30 cellular contexts compared by ENCODE assay signal in genomic region chr9:71670121-71670520, GRCh38.
A peak's percentile ranks its signal among the peaks of the same experiment; 100 is the strongest.
DNase-seq lines count a peak whose midpoint lies in the region; ATAC-seq, FAIRE-seq and TF ChIP-seq lines count a peak whose summit lies in the region.
"Had no signal": no experiment of that assay in that cellular context is flagged by ENCODE, and none has a peak within 500 bp of the region (broad histone marks: within the 10 kb centered on the region; RNA-seq: fewer than 3 reads in every experiment).

No MANE protein-coding gene starts in this region.

- peaks cover 0 to 2% (median 0%) of the 10 kb centered on the region in 4 experiments; a peak in 2 of 7 replicates for H3K4me1 ChIP-seq in H1 (replicated peaks in 1 of 4; ENCODE audit: control insufficient read depth in 3 of 4, insufficient read depth in 4 of 4, low read length in 3 of 4)

- H3K56ac ChIP-seq in H1 (replicated peaks; ENCODE audit: insufficient read length, low read depth, low read length) = no peak overlapping the region

- H3K36me3 ChIP-seq in H1 (ENCODE audit: control insufficient read depth in 2 of 4, insufficient read depth in 4 of 4, low read length in 3 of 4) = no peaks in the 10 kb centered on the region
- H3K36me3 ChIP-seq: SJSA1 had no signal

- no peak for FAIRE-seq in H1 (lab: Jason Lieb, UNC)

- CTCF ChIA-PET in Calu3 (lab: Charles Lee) = no interaction called here
- CTCF ChIA-PET in H1 (lab: Charles Lee; ENCODE audit: partially characterized antibody) = interaction anchor here (0.6 to 1.6 kb wide), 5 partner anchors 12 to 420 kb away, joined by 3 to 6 read pairs (median 4); no protein-coding TSS in a partner anchor

- H3K23me2 ChIP-seq in H1 (ENCODE audit: low read depth, low read length) = no peaks in the 10 kb centered on the region

- H3K27ac ChIP-seq in H1 (ENCODE audit: low read depth, low read length) = no peak overlapping the region
- H3K27ac ChIP-seq: HL-60, SJSA1 had no signal

- H4K8ac ChIP-seq in H1 (ENCODE audit: extremely low read depth, insufficient read depth, low read length) = no peak overlapping the region

- H3K9ac ChIP-seq in H1 (replicated peaks in 1 of 4; ENCODE audit: extremely low read depth in 1 of 4, low read depth in 3 of 4, low read length in 3 of 4) = no peak overlapping the region

- H3K9me3 Mint-ChIP-seq in Calu3 (ENCODE audit: low read depth, unreplicated experiment) = no peaks in the 10 kb centered on the region
- H3K9me3 Mint-ChIP-seq: activated CD4-positive, alpha-beta memory T cell treated with anti-CD3 and anti-CD28 coated beads, Interleukin-2, amount 10 ng/mL, durations not matched to agents 7 days and 5 days; activated naive CD8-positive, alpha-beta T cell treated with anti-CD3 and anti-CD28 coated beads, Interleukin-2, amount 50 U/mL, for 24 hours; nephron; stimulated activated effector memory CD8-positive, alpha-beta T cell treated with anti-CD3 and anti-CD28 coated beads, Interleukin-12 subunit alpha, Interleukin-12 subunit beta, amount 100 ng/mL, for 72 hours had no signal

- peaks cover 19% of the 10 kb centered on the region for H3K36me3 Mint-ChIP-seq in Calu3 (ENCODE audit: insufficient read depth, unreplicated experiment)
- H3K36me3 Mint-ChIP-seq: stimulated activated effector memory CD8-positive, alpha-beta T cell treated with anti-CD3 and anti-CD28 coated beads, Interleukin-12 subunit alpha, Interleukin-12 subunit beta, amount 100 ng/mL, for 72 hours; type B pancreatic cell had no signal

- H2AK5ac ChIP-seq in H1 (ENCODE audit: low read depth, low read length) = no peak overlapping the region

- H2AFZ ChIP-seq in H1 (ENCODE audit: low read length) = 0 out of 2 replicates have a peak overlapping the region, but pooled peaks have one; percentile 5

- DNase-seq in Calu3 (no peak), H1 (ENCODE audit: low read depth in 1 of 2, low spot score in 2 of 2) (no peak), D341Med (ENCODE audit: low spot score) (no peak), mucosa of gallbladder (ENCODE audit: low spot score) (no peak), cerebellar nuclear complex (lab: John Stamatoyannopoulos, UW) (no peak)
- DNase-seq in central memory CD4-positive, alpha-beta T cell = no peak
- DNase-seq: 8988T; activated CD4-positive, alpha-beta memory T cell treated with anti-CD3 and anti-CD28 coated beads, Interleukin-2, amount 10 ng/mL, durations not matched to agents 7 days and 5 days; activated CD8-positive, alpha-beta memory T cell treated with anti-CD3 and anti-CD28 coated beads, Interleukin-2, amount 50 U/mL, for 4 hours; activated naive CD4-positive, alpha-beta T cell; activated naive CD8-positive, alpha-beta T cell treated with anti-CD3 and anti-CD28 coated beads, Interleukin-2, amount 50 U/mL, for 24 hours; C1 segment of cervical spinal cord; DND-41; erythroblast; GF-D8; left colon; MM.1S; mucosa of descending colon; NCI-H1417 treated with DMSO at 0.1 percent for 48 hours; NCI-H2081 treated with DMSO at 0.1 percent for 48 hours; NCI-H345; NCI-H748 treated with DMSO at 0.1 percent for 48 hours; T-helper 9 cell had no signal

- POLR2A ChIA-PET in H1 (lab: Charles Lee; ENCODE audit: partially characterized antibody) = no interaction called here

- no peak for TF ChIP-seq RAD21 in H1 (IDR thresholded peaks at IDR 0.05 in 1 of 2, conservative IDR thresholded peaks at IDR 0.05 in 1 of 2; ENCODE audit: low read depth in 2 of 2, low read length in 2 of 2)

- no peak overlapping the region for H2BK20ac ChIP-seq in H1 (ENCODE audit: low read length)

- no peak overlapping the region for H4K91ac ChIP-seq in H1 (replicated peaks; ENCODE audit: insufficient read length, low read length)

- ATAC-seq in GM19468 (IDR thresholded peaks at IDR 0.05; ENCODE audit: extremely low read depth, unreplicated experiment) = peak; percentile 52
- peak; percentile 80 for ATAC-seq in HG03175 (IDR thresholded peaks at IDR 0.05; ENCODE audit: unreplicated experiment)
- ATAC-seq: activated naive CD8-positive, alpha-beta T cell treated with anti-CD3 and anti-CD28 coated beads, Interleukin-2, amount 50 U/mL, for 24 hours; stimulated activated effector memory CD8-positive, alpha-beta T cell treated with anti-CD3 and anti-CD28 coated beads, Interleukin-12 subunit alpha, Interleukin-12 subunit beta, amount 100 ng/mL, for 72 hours had no signal

- H4K20me1 ChIP-seq in H1 (replicated peaks in 1 of 2; ENCODE audit: control insufficient read depth in 1 of 2, insufficient read depth in 2 of 2, low read length in 2 of 2) = no peaks in the 10 kb centered on the region

- H2BK12ac ChIP-seq in H1 (ENCODE audit: low read depth, low read length) = no peak overlapping the region

- no peak overlapping the region for H2BK5ac ChIP-seq in H1 (ENCODE audit: low read depth, low read length)

- intact Hi-C loops in Calu3 (cut with micrococcal nuclease; ENCODE audit: unreplicated experiment) = no loop called here

- no peak for TF ChIP-seq POLR2A in H1 (IDR thresholded peaks at IDR 0.05; ENCODE audit: control extremely low read depth in 1 of 2, low read depth in 2 of 2, low read length in 2 of 2)

- H3K79me1 ChIP-seq in H1 (ENCODE audit: low read depth, low read length) = no peaks in the 10 kb centered on the region

- no peaks in the 10 kb centered on the region for H3K9me3 ChIP-seq in H1 (ENCODE audit: insufficient read depth in 2 of 2, low read depth in 1 of 2, low read length in 1 of 2)
- H3K9me3 ChIP-seq: mucosa of descending colon, SJSA1 had no signal

- H2BK15ac ChIP-seq in H1 (ENCODE audit: low read length) = no peak overlapping the region

- BruUV-seq in Calu3 (replicated peaks; lab: Mats Ljungman, UMichigan) = no TSS peak

- peak overlapping the region; percentile 18 for H3K27ac Mint-ChIP-seq in Calu3 (ENCODE audit: unreplicated experiment)
- H3K27ac Mint-ChIP-seq: activated CD4-positive, alpha-beta memory T cell treated with anti-CD3 and anti-CD28 coated beads, Interleukin-2, amount 10 ng/mL, durations not matched to agents 7 days and 5 days; activated naive CD8-positive, alpha-beta T cell treated with anti-CD3 and anti-CD28 coated beads, Interleukin-2, amount 50 U/mL, for 24 hours; nephron; stimulated activated effector memory CD8-positive, alpha-beta T cell treated with anti-CD3 and anti-CD28 coated beads, Interleukin-12 subunit alpha, Interleukin-12 subunit beta, amount 100 ng/mL, for 72 hours; type B pancreatic cell had no signal

- no peak overlapping the region for H3K23ac ChIP-seq in H1 (ENCODE audit: insufficient read length)

- H3K4me3 ChIP-seq in H1 (ENCODE audit: extremely low read depth in 1 of 4, insufficient read depth in 2 of 4, low read depth in 3 of 4, low read length in 4 of 4) = no peak overlapping the region
- H3K4me3 ChIP-seq: mucosa of descending colon, SJSA1 had no signal

- no peak overlapping the region for H3K14ac ChIP-seq in H1 (ENCODE audit: insufficient read length)

- no peaks in the 10 kb centered on the region for H3K27me3 ChIP-seq in H1 (replicated peaks in 1 of 4; ENCODE audit: control insufficient read depth in 3 of 4, extremely low read depth in 1 of 4, insufficient read depth in 3 of 4, low read length in 3 of 4)
- H3K27me3 ChIP-seq: SJSA1 had no signal

- H4K5ac ChIP-seq in H1 (ENCODE audit: insufficient read length, low read depth, low read length) = no peak overlapping the region

- H3K79me2 ChIP-seq in H1 (ENCODE audit: control insufficient read depth in 1 of 2, insufficient read depth in 2 of 2, low read length in 2 of 2) = no peaks in the 10 kb centered on the region

- no peak for TF ChIP-seq CTCF in Calu3 (IDR thresholded peaks at IDR 0.05; ENCODE audit: unreplicated experiment)
- TF ChIP-seq CTCF in H1 (IDR thresholded peaks at IDR 0.05; ENCODE audit: control extremely low read depth in 1 of 3, insufficient read depth in 1 of 3, low read depth in 1 of 3, low read length in 3 of 3) = no peak

- H3K4me1 Mint-ChIP-seq in Calu3 (ENCODE audit: low read depth, unreplicated experiment) = peaks cover 9% of the 10 kb centered on the region
- H3K4me1 Mint-ChIP-seq: activated CD4-positive, alpha-beta memory T cell treated with anti-CD3 and anti-CD28 coated beads, Interleukin-2, amount 10 ng/mL, durations not matched to agents 7 days and 5 days; activated naive CD8-positive, alpha-beta T cell treated with anti-CD3 and anti-CD28 coated beads, Interleukin-2, amount 50 U/mL, for 24 hours; stimulated activated effector memory CD8-positive, alpha-beta T cell treated with anti-CD3 and anti-CD28 coated beads, Interleukin-12 subunit alpha, Interleukin-12 subunit beta, amount 100 ng/mL, for 72 hours had no signal

- no peak for TF ChIP-seq EP300 in H1 (IDR thresholded peaks at IDR 0.05; ENCODE audit: borderline replicate concordance in 1 of 2, low read depth in 2 of 2, low read length in 2 of 2)

- H2BK120ac ChIP-seq in H1 (replicated peaks; ENCODE audit: low read depth, low read length) = no peak overlapping the region

- no peak overlapping the region for H3K4me3 Mint-ChIP-seq in Calu3 (ENCODE audit: low read depth, unreplicated experiment)
- H3K4me3 Mint-ChIP-seq: activated CD4-positive, alpha-beta memory T cell treated with anti-CD3 and anti-CD28 coated beads, Interleukin-2, amount 10 ng/mL, durations not matched to agents 7 days and 5 days; activated naive CD8-positive, alpha-beta T cell treated with anti-CD3 and anti-CD28 coated beads, Interleukin-2, amount 50 U/mL, for 24 hours; nephron; stimulated activated effector memory CD8-positive, alpha-beta T cell treated with anti-CD3 and anti-CD28 coated beads, Interleukin-12 subunit alpha, Interleukin-12 subunit beta, amount 100 ng/mL, for 72 hours; type B pancreatic cell had no signal

- no peak overlapping the region for H3K4ac ChIP-seq in H1 (replicated peaks; ENCODE audit: insufficient read length, low read depth, low read length)

- no peak overlapping the region for H3K18ac ChIP-seq in H1 (ENCODE audit: extremely low read depth, low read length)

- 100% methylated on average over 1 of the region's 1 CpG; no CpG with 5 or more reads in 1 of the 2 experiments for WGBS in H1 (ENCODE audit: extremely low coverage in 1 of 2, insufficient coverage in 1 of 2, insufficient read length in 1 of 2, insufficient replicate concordance in 2 of 2, low coverage in 1 of 2, low lambda C conversion rate in 2 of 2, missing lambda C conversion rate in 1 of 2), 2 experiments

- H3K4me2 ChIP-seq in H1 (ENCODE audit: insufficient read depth in 1 of 2, low read depth in 2 of 2, low read length in 2 of 2) = no peak overlapping the region

- no peaks in the 10 kb centered on the region for H3K27me3 Mint-ChIP-seq in Calu3 (ENCODE audit: unreplicated experiment)
- H3K27me3 Mint-ChIP-seq: activated naive CD8-positive, alpha-beta T cell treated with anti-CD3 and anti-CD28 coated beads, Interleukin-2, amount 50 U/mL, for 24 hours; type B pancreatic cell had no signal

TF ChIP-seq in H1, 55 proteins besides CTCF, POLR2A, EP300 and RAD21 (continues in another document):
- TF ChIP-seq CBX8 (IDR thresholded peaks at IDR 0.05; ENCODE audit: borderline replicate concordance, low read depth, low read length) (no peak), TAF7 (optimal IDR thresholded peaks at IDR 0.05; ENCODE audit: borderline replicate concordance, low read depth, low read length) (no peak), SIRT6 (IDR thresholded peaks at IDR 0.05; ENCODE audit: low read length) (no peak), YY1 (IDR thresholded peaks at IDR 0.05; ENCODE audit: low read depth, low read length) (no peak), EZH2 (IDR thresholded peaks at IDR 0.05; ENCODE audit: low read depth, low read length, severe bottlenecking) (no peak), TEAD4 (IDR thresholded peaks at IDR 0.05; ENCODE audit: low read depth, low read length) (no peak)
